In the genomic region with DNA sequence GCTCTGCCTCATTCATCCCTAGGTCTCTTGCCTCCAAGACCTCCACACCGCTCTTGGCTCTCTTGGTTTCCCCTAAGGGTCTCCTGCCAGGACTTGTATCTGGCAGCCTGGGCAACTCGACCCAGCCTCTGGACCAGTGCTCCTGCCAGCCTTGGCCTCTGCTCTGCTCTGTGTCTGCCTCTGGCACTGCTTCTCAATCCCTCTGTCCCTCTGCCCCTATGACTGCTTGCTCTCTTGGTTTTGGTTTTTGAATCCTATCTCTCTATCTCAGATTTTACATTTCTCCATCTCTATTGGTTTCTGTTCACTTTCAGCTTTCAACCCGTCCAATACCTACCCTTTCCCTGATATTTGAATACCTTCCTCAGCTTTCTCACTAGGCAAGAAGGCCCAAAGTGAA, we compare ENCODE assay signal across 9 cellular contexts. TPM values are rescaled to one million over a fixed set of nuclear protein-coding genes. Genes with fewer than 3 reads are reported as not detected.
A peak's percentile ranks its signal among the peaks of the same experiment; 100 is the strongest.
DNase-seq lines count a peak whose midpoint lies in the region; ATAC-seq, FAIRE-seq and TF ChIP-seq lines count a peak whose summit lies in the region.
"Had no signal": no experiment of that assay in that cellular context is flagged by ENCODE, and none has a peak within 500 bp of the region (broad histone marks: within the 10 kb centered on the region; RNA-seq: fewer than 3 reads in every experiment).

No MANE protein-coding gene starts in this region.

- DNase-seq in CD8-positive, alpha-beta T cell, result peak in 1 of 7 experiments; percentile 17
- no peak for DNase-seq in OCI-LY7 (ENCODE audit: low spot score)
- peak; percentile 39 for DNase-seq in endothelial cell of umbilical vein (ENCODE audit: low read depth, low spot score)
- DNase-seq in cortex of kidney (lab: John Stamatoyannopoulos, UW), result no peak
- DNase-seq in occipital lobe (lab: John Stamatoyannopoulos, UW), result no peak
- no peak for DNase-seq in NCI-H128 (lab: John Stamatoyannopoulos, UW; ENCODE audit: unreplicated experiment)
- no peak for DNase-seq in NCI-H2171 (lab: John Stamatoyannopoulos, UW)
- DNase-seq: NCI-H2081 treated with DMSO at 0.1 percent for 48 hours had no signal

- H3K4me3 Mint-ChIP-seq in CD8-positive, alpha-beta T cell, result peak overlapping the region; percentile 76

- peak overlapping the region; percentile 97 for H3K27ac Mint-ChIP-seq in CD8-positive, alpha-beta T cell

- peaks cover 74% of the 10 kb centered on the region for H3K4me1 Mint-ChIP-seq in CD8-positive, alpha-beta T cell (ENCODE audit: low read depth)

- peak overlapping the region; percentile 92 for H3K27ac ChIP-seq in CD8-positive, alpha-beta T cell (ENCODE audit: low read depth, low read length)
- H3K27ac ChIP-seq in OCI-LY7 (ENCODE audit: low read depth, low read length, poor library complexity, severe bottlenecking) (peak overlapping the region; percentile 12), endothelial cell of umbilical vein (ENCODE audit: insufficient read depth, low read depth, low read length) (peak overlapping the region; percentile 96), parathyroid adenoma (peak overlapping the region; percentile 64)

- POLR2A ChIA-PET in CD8-positive, alpha-beta T cell (lab: Charles Lee), result interaction anchor here (0.9 to 3.7 kb wide), 6 partner anchors 11 to 133 kb away, joined by 3 to 21 read pairs (median 6); a partner anchor contains a TSS
- POLR2A ChIA-PET in OCI-LY7 (lab: Charles Lee), result no interaction called here
- POLR2A ChIA-PET in endothelial cell of umbilical vein (lab: Charles Lee), result interaction anchor here (3.9 to 8.7 kb wide), 3 partner anchors 13 to 20 kb away, joined by 19 to 60 read pairs (median 28); no protein-coding TSS in a partner anchor

- TF ChIP-seq CTCF in CD8-positive, alpha-beta T cell (IDR thresholded peaks at IDR 0.05), result no peak
- no peak for TF ChIP-seq CTCF in OCI-LY7 (conservative IDR thresholded peaks at IDR 0.05; ENCODE audit: low read length)
- TF ChIP-seq CTCF in endothelial cell of umbilical vein (IDR thresholded peaks at IDR 0.05; ENCODE audit: extremely low read depth in 1 of 2, insufficient read depth in 1 of 2, low read depth in 1 of 2, low read length in 2 of 2), result no peak
- no peak for TF ChIP-seq CTCF in parathyroid adenoma (IDR thresholded peaks at IDR 0.05)

- H3K9me1 ChIP-seq in endothelial cell of umbilical vein (replicated peaks; ENCODE audit: control insufficient read depth, extremely low read depth, insufficient read depth, low read length), result no peaks in the 10 kb centered on the region

- FAIRE-seq in endothelial cell of umbilical vein (lab: Jason Lieb, UNC), result no peak

- H2AFZ ChIP-seq in OCI-LY7 (ENCODE audit: low read length) (peak overlapping the region; percentile 69), endothelial cell of umbilical vein (ENCODE audit: low read depth, low read length) (no peak overlapping the region), parathyroid adenoma (no peak overlapping the region)

- H3K9ac ChIP-seq in endothelial cell of umbilical vein (replicated peaks; ENCODE audit: extremely low read depth, insufficient read depth, low read length), result peak overlapping the region; percentile 74
- H3K9ac ChIP-seq in parathyroid adenoma, result no peak overlapping the region

- dilution Hi-C loops in endothelial cell of umbilical vein (cut with MboI; ENCODE audit: extremely low pct_ligation_motif_present, low sequenced_read_pairs), result no loop called here

- intact Hi-C loops in CD8-positive, alpha-beta T cell (cut with DNase I, micrococcal nuclease), result loop anchor here (1.0 to 10.0 kb wide), 7 partner anchors 8 to 1305 kb away; a partner anchor contains a TSS
- intact Hi-C loops in OCI-LY7 (cut with micrococcal nuclease; ENCODE audit: unreplicated experiment) (no loop called here), endothelial cell of umbilical vein (cut with micrococcal nuclease) (loop anchor here (1.0 to 5.0 kb wide), 3 partner anchors 16 to 130 kb away; a partner anchor contains a TSS)

- H3K36me3 ChIP-seq in CD8-positive, alpha-beta T cell (ENCODE audit: insufficient read depth, low read length), result peaks cover 10% of the 10 kb centered on the region
- H3K36me3 ChIP-seq in OCI-LY7 (ENCODE audit: insufficient read depth, low read length), result no peaks in the 10 kb centered on the region
- H3K36me3 ChIP-seq in endothelial cell of umbilical vein (ENCODE audit: control insufficient read depth in 2 of 2, extremely low read depth in 1 of 2, insufficient read depth in 2 of 2, low read length in 2 of 2), result peaks cover 21 to 41% of the 10 kb centered on the region in 2 experiments
- no peaks in the 10 kb centered on the region for H3K36me3 ChIP-seq in parathyroid adenoma (ENCODE audit: control insufficient read depth, insufficient read depth, low read length)

- H3K79me2 ChIP-seq in OCI-LY7 (ENCODE audit: insufficient read depth, low read depth, low read length), result no peaks in the 10 kb centered on the region
- peaks cover 97% of the 10 kb centered on the region for H3K79me2 ChIP-seq in endothelial cell of umbilical vein (ENCODE audit: control insufficient read depth, insufficient read depth, low read length)
- no peaks in the 10 kb centered on the region for H3K79me2 ChIP-seq in parathyroid adenoma

- CTCF ChIA-PET in CD8-positive, alpha-beta T cell (lab: Charles Lee), result interaction anchor here (1.2 to 14.2 kb wide), 6 partner anchors 12 to 120 kb away, joined by 3 to 325 read pairs (median 9); no protein-coding TSS in a partner anchor
- CTCF ChIA-PET in OCI-LY7 (lab: Charles Lee; ENCODE audit: unreplicated experiment) (interaction anchor here (0.6 to 1.7 kb wide), 8 partner anchors 9 to 572 kb away, joined by 3 to 5 read pairs (median 3); a partner anchor contains a TSS), endothelial cell of umbilical vein (lab: Charles Lee) (interaction anchor here (2.3 to 11.8 kb wide), 6 partner anchors 9 to 42 kb away, joined by 8 to 221 read pairs (median 73); no protein-coding TSS in a partner anchor)

- BruUV-seq in OCI-LY7 (replicated peaks; lab: Mats Ljungman, UMichigan) (no TSS peak), endothelial cell of umbilical vein (replicated peaks; lab: Mats Ljungman, UMichigan) (no TSS peak)

- H3K4me3 ChIP-seq in CD8-positive, alpha-beta T cell (ENCODE audit: low read depth, low read length), result peak overlapping the region; percentile 82
- H3K4me3 ChIP-seq in OCI-LY7 (ENCODE audit: low read depth, low read length, poor library complexity, severe bottlenecking) (peak overlapping the region; percentile 22), endothelial cell of umbilical vein (replicated peaks in 1 of 3; ENCODE audit: insufficient read depth in 1 of 3, low read depth in 1 of 3, low read length in 3 of 3) (peak overlapping the region in 2 of 3 experiments; percentile 20 to 62), parathyroid adenoma (ENCODE audit: low read depth, low read length) (no peak overlapping the region)

- TF ChIP-seq POLR2A in endothelial cell of umbilical vein (IDR thresholded peaks at IDR 0.05; ENCODE audit: low read depth, low read length), result no peak

- no peaks in the 10 kb centered on the region for H3K27me3 Mint-ChIP-seq in CD8-positive, alpha-beta T cell (ENCODE audit: low read depth)

- H3K9me3 Mint-ChIP-seq in CD8-positive, alpha-beta T cell, result no peaks in the 10 kb centered on the region

- peak; percentile 31 for ATAC-seq in CD8-positive, alpha-beta T cell

- no peaks in the 10 kb centered on the region for H3K9me3 ChIP-seq in CD8-positive, alpha-beta T cell (ENCODE audit: low read length)
- H3K9me3 ChIP-seq in OCI-LY7 (ENCODE audit: low read length), result no peaks in the 10 kb centered on the region
- H3K9me3 ChIP-seq in endothelial cell of umbilical vein (replicated peaks; ENCODE audit: control insufficient read depth, insufficient read depth, low read length), result no peaks in the 10 kb centered on the region
- H3K9me3 ChIP-seq in parathyroid adenoma (ENCODE audit: control insufficient read depth, low read length), result no peaks in the 10 kb centered on the region

- H3K36me3 Mint-ChIP-seq in CD8-positive, alpha-beta T cell, result peaks cover 36% of the 10 kb centered on the region

- peaks cover 71% of the 10 kb centered on the region for H3K4me1 ChIP-seq in CD8-positive, alpha-beta T cell (ENCODE audit: insufficient read depth, low read length)
- H3K4me1 ChIP-seq in OCI-LY7 (ENCODE audit: insufficient read depth, low read length, poor library complexity, severe bottlenecking) (peaks cover 38% of the 10 kb centered on the region), endothelial cell of umbilical vein (ENCODE audit: control insufficient read depth, extremely low read depth, insufficient read depth, low read length) (peaks cover 56% of the 10 kb centered on the region), parathyroid adenoma (peaks cover 4% of the 10 kb centered on the region)

- H3K4me2 ChIP-seq in OCI-LY7 (ENCODE audit: low read length), result peak overlapping the region; percentile 57
- H3K4me2 ChIP-seq in endothelial cell of umbilical vein (ENCODE audit: insufficient read depth, low read length), result peak overlapping the region; percentile 98
- no peak overlapping the region for H3K4me2 ChIP-seq in parathyroid adenoma (ENCODE audit: low read length)

- H4K20me1 ChIP-seq in OCI-LY7 (ENCODE audit: insufficient read depth, low read length), result no peaks in the 10 kb centered on the region
- H4K20me1 ChIP-seq in endothelial cell of umbilical vein (replicated peaks; ENCODE audit: control insufficient read depth, extremely low read depth, insufficient read depth, low read length), result no peaks in the 10 kb centered on the region

- no peaks in the 10 kb centered on the region for H3K27me3 ChIP-seq in CD8-positive, alpha-beta T cell (ENCODE audit: insufficient read depth, low read length)
- no peaks in the 10 kb centered on the region for H3K27me3 ChIP-seq in endothelial cell of umbilical vein (ENCODE audit: control insufficient read depth in 2 of 2, insufficient read depth in 2 of 2, low read length in 2 of 2)
- no peaks in the 10 kb centered on the region for H3K27me3 ChIP-seq in parathyroid adenoma (ENCODE audit: control insufficient read depth, insufficient read depth, low read length)

- no peaks in the 10 kb centered on the region for H3K9me2 ChIP-seq in OCI-LY7 (ENCODE audit: insufficient read depth, low read length)

RNA-seq across cellular contexts. Expression of a gene that starts 6.3 kb away (rescaled TPM):
- 100 to 1,000 TPM; 115 to 125 TPM for total RNA-seq in CD8-positive, alpha-beta T cell
- total RNA-seq in OCI-LY7 (2014; rRNA removed; shearing (Covaris generic)), result 0.06 and 1.0 TPM in 2 replicates
- total RNA-seq in OCI-LY7 (2022) (0.34 and 0.76 TPM in 2 replicates), endothelial cell of umbilical vein (938 and 994 TPM in 2 replicates), occipital lobe (5.1 TPM)
- polyA plus RNA-seq in endothelial cell of umbilical vein, result 657 and 731 TPM in 2 replicates
- 643 and 681 TPM in 2 replicates for polyA plus RNA-seq in endothelial cell of umbilical vein (2011; cell fraction: cytosol; rRNA removed)
- polyA plus RNA-seq in endothelial cell of umbilical vein (2011; cell fraction: nucleus; rRNA removed), result 771 and 889 TPM in 2 replicates
- polyA plus RNA-seq in endothelial cell of umbilical vein (2012), result 879 and 902 TPM in 2 replicates
- 914 and 1,135 TPM in 2 replicates for polyA minus RNA-seq in endothelial cell of umbilical vein
- 30.9 TPM for polyA minus RNA-seq in endothelial cell of umbilical vein (2011; cell fraction: cytosol; rRNA and poly(A)+ RNA removed)
- polyA minus RNA-seq in endothelial cell of umbilical vein (2011; cell fraction: nucleus; rRNA and poly(A)+ RNA removed), result 459 and 500 TPM in 2 replicates

RNA-seq across cellular contexts. Expression of a gene that starts 28.3 kb away (rescaled TPM):
- 1 to 10 TPM; 2.1 TPM for total RNA-seq in CD8-positive, alpha-beta T cell
- total RNA-seq in OCI-LY7 (2014; rRNA removed; shearing (Covaris generic)), result 0.18 and 0.32 TPM in 2 replicates
- total RNA-seq in OCI-LY7 (2022) (2.6 and 2.9 TPM in 2 replicates), endothelial cell of umbilical vein (7.9 and 9.6 TPM in 2 replicates), occipital lobe (1.1 TPM)
- polyA plus RNA-seq in endothelial cell of umbilical vein, result 1.6 and 2.3 TPM in 2 replicates
- 1.6 and 2.1 TPM in 2 replicates for polyA plus RNA-seq in endothelial cell of umbilical vein (2011; cell fraction: cytosol; rRNA removed)
- 3.9 and 4.0 TPM in 2 replicates for polyA plus RNA-seq in endothelial cell of umbilical vein (2011; cell fraction: nucleus; rRNA removed)
- polyA plus RNA-seq in endothelial cell of umbilical vein (2012), result 5.2 and 7.8 TPM in 2 replicates
- polyA minus RNA-seq in endothelial cell of umbilical vein, result 2.1 and 3.5 TPM in 2 replicates
- 8.5 TPM for polyA minus RNA-seq in endothelial cell of umbilical vein (2011; cell fraction: cytosol; rRNA and poly(A)+ RNA removed)
- 2.3 and 4.6 TPM in 2 replicates for polyA minus RNA-seq in endothelial cell of umbilical vein (2011; cell fraction: nucleus; rRNA and poly(A)+ RNA removed)

RNA-seq across cellular contexts. Expression of a gene that starts 48.5 kb away (rescaled TPM):
- total RNA-seq in CD8-positive, alpha-beta T cell, result not detected
- total RNA-seq in OCI-LY7 (2014; rRNA removed; shearing (Covaris generic)), result not detected in 2 replicates
- 0.18 and 0.30 TPM in 2 replicates for total RNA-seq in OCI-LY7 (2022)
- total RNA-seq in endothelial cell of umbilical vein, result not detected in 2 replicates
- polyA plus RNA-seq in endothelial cell of umbilical vein, result 0.08 TPM in 1 of 2 replicates, not detected in the other
- 0.03 TPM in 1 of 2 replicates, not detected in the other for polyA plus RNA-seq in endothelial cell of umbilical vein (2011; cell fraction: cytosol; rRNA removed)
- polyA plus RNA-seq in endothelial cell of umbilical vein (2011; cell fraction: nucleus; rRNA removed), result 0.48 and 0.63 TPM in 2 replicates
- not detected in 2 replicates for polyA plus RNA-seq in endothelial cell of umbilical vein (2012)
- not detected in 2 replicates for polyA minus RNA-seq in endothelial cell of umbilical vein
- polyA minus RNA-seq in endothelial cell of umbilical vein (2011; cell fraction: cytosol; rRNA and poly(A)+ RNA removed), result not detected
- 0.38 and 0.48 TPM in 2 replicates for polyA minus RNA-seq in endothelial cell of umbilical vein (2011; cell fraction: nucleus; rRNA and poly(A)+ RNA removed)
- total RNA-seq in occipital lobe, result 0.16 TPM

Comparison
In these comparisons a context has a peak if more than half of its experiments do, and no peak if none do; other contexts are left out.
1. H3K27ac ChIP-seq: peak in every context shown above with its lines; median percentile 96 in endothelial cell of umbilical vein; 92 in CD8-positive, alpha-beta T cell; 64 in parathyroid adenoma; 12 in OCI-LY7.
2. RNA of a gene that starts 6.3 kb away (total RNA-seq): 938 to 994 TPM in endothelial cell of umbilical vein and 115 to 125 TPM in CD8-positive, alpha-beta T cell; 5.1 TPM in occipital lobe (single experiment) and 0.06 to 1.0 TPM in OCI-LY7; every median in the first group is over 10 times any median in the second.